Comparison of ENCODE assay signal across 24 cellular contexts in genomic region chr9:131481441-131482342, GRCh38. TPM values are rescaled to one million over a fixed set of nuclear protein-coding genes. Genes with fewer than 3 reads are reported as not detected.
DNase-seq lines count a peak whose midpoint lies in the region; ATAC-seq, FAIRE-seq and TF ChIP-seq lines count a peak whose summit lies in the region.
"Had no signal": no experiment of that assay in that cellular context is flagged by ENCODE, and none has a peak within 500 bp of the region (broad histone marks: within the 10 kb centered on the region; RNA-seq: fewer than 3 reads in every experiment).

No MANE protein-coding gene starts in this region.

- H3K4me3 ChIP-seq in HepG2 (replicated peaks in 1 of 3; ENCODE audit: insufficient read depth in 1 of 3, low read depth in 2 of 3, low read length in 3 of 3): no peak overlapping the region
- H3K4me3 ChIP-seq in stomach smooth muscle (ENCODE audit: low read length in 2 of 2): no peak overlapping the region
- H3K4me3 ChIP-seq: A549, PC-9, tibial nerve had no signal

- H3K4me2 ChIP-seq in HepG2 (ENCODE audit: low read depth, low read length): no peak overlapping the region
- H3K4me2 ChIP-seq: A549, PC-9 had no signal

- peaks cover 5 to 9% of the 10 kb centered on the region in 2 donors for H3K36me3 Mint-ChIP-seq in activated naive CD4-positive, alpha-beta T cell treated with anti-CD3 and anti-CD28 coated beads, Interleukin-2, amount 50 U/mL, for 72 hours
- peaks cover 42% of the 10 kb centered on the region for H3K36me3 Mint-ChIP-seq in activated naive CD4-positive, alpha-beta T cell treated with anti-CD3 and anti-CD28 coated beads for 36 hours (ENCODE audit: low read depth)

- intact Hi-C loops in activated naive CD4-positive, alpha-beta T cell treated with anti-CD3 and anti-CD28 coated beads for 36 hours (cut with micrococcal nuclease): no loop called here
- intact Hi-C loops in HepG2 (cut with micrococcal nuclease; ENCODE audit: unreplicated experiment): no loop called here

- POLR2A ChIA-PET in HepG2 (lab: Yijun Ruan, JAX): no interaction called here

- no peak for TF ChIP-seq RAD21 in HepG2 (CRISPR knock-in tag; IDR thresholded peaks at IDR 0.05)

- in situ Hi-C loops in HepG2 (cut with HindIII; ENCODE audit: extremely low pct_ligation_motif_present, low pct_unique_long_range_greater_than_20kb): no loop called here

- no peak overlapping the region for H2AFZ ChIP-seq in HepG2 (ENCODE audit: low read length)
- H2AFZ ChIP-seq: PC-9 had no signal

- peak overlapping the region; percentile 48 to 82 for H3K27ac Mint-ChIP-seq in activated naive CD4-positive, alpha-beta T cell treated with anti-CD3 and anti-CD28 coated beads, Interleukin-2, amount 50 U/mL, for 72 hours
- H3K27ac Mint-ChIP-seq in activated naive CD4-positive, alpha-beta T cell treated with anti-CD3 and anti-CD28 coated beads for 36 hours: no peak overlapping the region
- H3K27ac Mint-ChIP-seq: memory B cell had no signal

- TF ChIP-seq EP300 in HepG2 (IDR thresholded peaks at IDR 0.05; ENCODE audit: low read depth in 2 of 2, low read length in 2 of 2) (no peak), HepG2 (CRISPR knock-in tag; IDR thresholded peaks at IDR 0.05; ENCODE audit: borderline replicate concordance) (no peak)

- no peaks in the 10 kb centered on the region for H3K27me3 ChIP-seq in HepG2 (ENCODE audit: control insufficient read depth in 1 of 2, insufficient read depth in 2 of 2, low read length in 2 of 2)
- no peaks in the 10 kb centered on the region for H3K27me3 ChIP-seq in stomach smooth muscle (ENCODE audit: control insufficient read depth in 1 of 2, insufficient read depth in 2 of 2, low read length in 2 of 2)
- H3K27me3 ChIP-seq: foreskin keratinocyte, tibial nerve had no signal

- WGBS in HepG2 (ENCODE audit: low lambda C conversion rate): 97% methylated on average over 16 of the region's 19 CpGs

- TF ChIP-seq POLR2A in HepG2 (IDR thresholded peaks at IDR 0.05; ENCODE audit: insufficient read depth in 1 of 2, low read depth in 2 of 2, low read length in 2 of 2): no peak; a peak in 1 of 4 replicates

- H3K4me3 Mint-ChIP-seq in activated naive CD4-positive, alpha-beta T cell treated with anti-CD3 and anti-CD28 coated beads for 36 hours: no peak overlapping the region
- H3K4me3 Mint-ChIP-seq: CD4-positive, alpha-beta memory T cell; immature natural killer cell; memory B cell had no signal

- no peak for FAIRE-seq in HepG2 (lab: Jason Lieb, UNC)
- FAIRE-seq: A549, bronchial epithelial cell, HTR-8/SVneo had no signal

- H3K36me3 ChIP-seq in HepG2 (replicated peaks in 1 of 2; ENCODE audit: control insufficient read depth in 1 of 2, insufficient read depth in 2 of 2, low read length in 2 of 2) (peaks cover 67 to 95% of the 10 kb centered on the region in 2 experiments), stomach smooth muscle (ENCODE audit: control insufficient read depth in 2 of 2, insufficient read depth in 2 of 2, low read length in 2 of 2) (peaks cover 73 to 86% of the 10 kb centered on the region in 2 donors)

- H3K27me3 Mint-ChIP-seq in activated naive CD4-positive, alpha-beta T cell treated with anti-CD3 and anti-CD28 coated beads for 36 hours (ENCODE audit: low read depth): no peaks in the 10 kb centered on the region
- H3K27me3 Mint-ChIP-seq: CD4-positive, alpha-beta memory T cell; memory B cell had no signal

- H3K4me1 Mint-ChIP-seq in activated naive CD4-positive, alpha-beta T cell treated with anti-CD3 and anti-CD28 coated beads for 36 hours (ENCODE audit: low read depth): peaks cover 7% of the 10 kb centered on the region

- CTCF ChIA-PET in activated naive CD4-positive, alpha-beta T cell treated with anti-CD3 and anti-CD28 coated beads for 36 hours (lab: Charles Lee): interaction anchor here (1.4 kb wide), 1 partner anchor 18 kb away, joined by 6 read pairs; no protein-coding TSS in a partner anchor
- CTCF ChIA-PET in HepG2 (lab: Yijun Ruan, JAX; ENCODE audit: low intra/inter-chr PET ratio, low total read pairs): no interaction called here

- TF ChIP-seq CTCF in HepG2 (CRISPR knock-in tag; IDR thresholded peaks at IDR 0.05): no peak

- H4K20me1 ChIP-seq in HepG2 (ENCODE audit: insufficient read depth, low read length): peaks cover 11% of the 10 kb centered on the region; the same call in 1 of the 2 replicates

- H3K9me3 ChIP-seq in HepG2 (ENCODE audit: low read length): no peaks in the 10 kb centered on the region
- H3K9me3 ChIP-seq in stomach smooth muscle (ENCODE audit: control insufficient read depth in 2 of 2, low read length in 2 of 2): no peaks in the 10 kb centered on the region
- H3K9me3 ChIP-seq: A549, tibial nerve had no signal

- no peak overlapping the region for H3K9ac ChIP-seq in HepG2 (ENCODE audit: insufficient read depth, low read depth, low read length)
- no peak overlapping the region for H3K9ac ChIP-seq in stomach smooth muscle (ENCODE audit: low read length in 2 of 2)

- H3K4me1 ChIP-seq in HepG2 (ENCODE audit: insufficient read depth, low read length): no peaks in the 10 kb centered on the region
- peaks cover 21% of the 10 kb centered on the region for H3K4me1 ChIP-seq in stomach smooth muscle (ENCODE audit: control insufficient read depth, insufficient read depth, low read length)
- H3K4me1 ChIP-seq: A549, foreskin keratinocyte, tibial nerve had no signal

- no TSS peak for BruUV-seq in HepG2 (replicated peaks; lab: Mats Ljungman, UMichigan)

- H3K27ac ChIP-seq in cingulate gyrus (ENCODE audit: low read depth, low read length): peak overlapping the region; percentile 47
- no peak overlapping the region for H3K27ac ChIP-seq in HepG2 (ENCODE audit: extremely low read length, insufficient read depth, low read length)
- H3K27ac ChIP-seq in stomach smooth muscle (ENCODE audit: low read length): peak overlapping the region; percentile 90
- H3K27ac ChIP-seq: A549, foreskin keratinocyte, PC-9, tibial nerve, WERI-Rb-1 had no signal

- no peak for ATAC-seq in activated naive CD4-positive, alpha-beta T cell treated with anti-CD3 and anti-CD28 coated beads, Interleukin-2, amount 50 U/mL, for 72 hours
- no peak for ATAC-seq in HepG2
- ATAC-seq in GM19463 (IDR thresholded peaks at IDR 0.05; ENCODE audit: unreplicated experiment): no peak
- no peak for ATAC-seq in GM21717 (IDR thresholded peaks at IDR 0.05; ENCODE audit: unreplicated experiment)
- ATAC-seq: A549, foreskin keratinocyte had no signal

- DNase-seq in activated naive CD4-positive, alpha-beta T cell treated with anti-CD3 and anti-CD28 coated beads, Interleukin-2, amount 50 U/mL, for 72 hours (ENCODE audit: low spot score in 2 of 2): no peak
- DNase-seq in activated naive CD4-positive, alpha-beta T cell treated with anti-CD3 and anti-CD28 coated beads for 36 hours: no peak
- no peak for DNase-seq in HepG2 (ENCODE audit: low spot score)
- DNase-seq in activated CD8-positive, alpha-beta memory T cell treated with anti-CD3 and anti-CD28 coated beads, Interleukin-2, amount 50 U/mL, for 4 hours: no peak
- DNase-seq: activated CD8-positive, alpha-beta memory T cell treated with anti-CD3 and anti-CD28 coated beads for 24 hours; CD4-positive, alpha-beta memory T cell; effector memory CD4-positive, alpha-beta T cell; foreskin keratinocyte; HCEC 1CT; immature natural killer cell; NCI-H1930; NCI-H526 treated with DMSO at 0.1 percent for 48 hours; PC-9; stimulated activated CD4-positive, alpha-beta T cell treated with anti-CD3 and anti-CD28 coated beads, Interleukin-4, amount 100 ng/mL, for 4 hours; WERI-Rb-1 had no signal

- H3K79me2 ChIP-seq in HepG2 (ENCODE audit: insufficient read depth, low read length): no peaks in the 10 kb centered on the region

- no peaks in the 10 kb centered on the region for H3K9me3 Mint-ChIP-seq in activated naive CD4-positive, alpha-beta T cell treated with anti-CD3 and anti-CD28 coated beads, Interleukin-2, amount 50 U/mL, for 72 hours
- no peaks in the 10 kb centered on the region for H3K9me3 Mint-ChIP-seq in activated naive CD4-positive, alpha-beta T cell treated with anti-CD3 and anti-CD28 coated beads for 36 hours
- H3K9me3 Mint-ChIP-seq: immature natural killer cell, memory B cell had no signal

RNA-seq across cellular contexts. Expression of gene POMT1, which starts 21.0 kb away (rescaled TPM):
- total RNA-seq in activated naive CD4-positive, alpha-beta T cell treated with anti-CD3 and anti-CD28 coated beads, Interleukin-2, amount 50 U/mL, for 72 hours: 10 to 100 TPM; 49.6 to 73.4 TPM
- 10 to 100 TPM; 28.7 to 33.8 TPM for total RNA-seq in activated naive CD4-positive, alpha-beta T cell treated with anti-CD3 and anti-CD28 coated beads for 36 hours
- total RNA-seq in HepG2 (2016; rRNA removed; fragmentation: Illumina TruSeq; extraction: Trizol): 6.3 and 21.6 TPM in 2 replicates
- 5.0 and 6.5 TPM in 2 replicates for total RNA-seq in HepG2 (2016; cell fraction: cytosol; rRNA removed; fragmentation: Illumina TruSeq; extraction: Trizol; ENCODE audit: low read depth)
- 5.8 and 22.8 TPM in 2 replicates for total RNA-seq in HepG2 (2016; cell fraction: insoluble cytoplasmic fraction; rRNA removed; fragmentation: Illumina TruSeq; extraction: Trizol)
- total RNA-seq in HepG2 (2016; cell fraction: membrane; rRNA removed; fragmentation: Illumina TruSeq; extraction: Trizol): 5.6 and 5.9 TPM in 2 replicates
- 28.2 and 33.1 TPM in 2 replicates for total RNA-seq in HepG2 (2016; cell fraction: nucleus; rRNA removed; fragmentation: Illumina TruSeq; extraction: Trizol)
- 22.7 and 27.1 TPM in 2 replicates for polyA plus RNA-seq in HepG2 (2011; rRNA removed)
- polyA plus RNA-seq in HepG2 (2011; cell fraction: cytosol; rRNA removed): 9.8 and 11.4 TPM in 2 replicates
- 211 and 287 TPM in 2 replicates for polyA plus RNA-seq in HepG2 (2011; cell fraction: nucleus; rRNA removed)
- 17.9 and 24.4 TPM in 2 replicates for polyA plus RNA-seq in HepG2 (2012)
- polyA plus RNA-seq in HepG2 (2016; cell fraction: cytosol; fragmentation: Illumina TruSeq; extraction: Trizol; ENCODE audit: low read depth): 1.9 and 2.4 TPM in 2 replicates
- polyA plus RNA-seq in HepG2 (2016; cell fraction: insoluble cytoplasmic fraction; fragmentation: Illumina TruSeq; extraction: Trizol; ENCODE audit: low read depth): 5.5 and 6.3 TPM in 2 replicates
- polyA plus RNA-seq in HepG2 (2016; cell fraction: membrane; fragmentation: Illumina TruSeq; extraction: Trizol; ENCODE audit: low read depth): 2.9 and 3.8 TPM in 2 replicates
- 70.0 and 76.8 TPM in 2 replicates for polyA plus RNA-seq in HepG2 (2016; cell fraction: nucleus; fragmentation: Illumina TruSeq; extraction: Trizol; ENCODE audit: insufficient read depth, low read depth)
- 18.6 and 32.0 TPM in 2 replicates for polyA minus RNA-seq in HepG2 (2011; rRNA and poly(A)+ RNA removed; ENCODE audit: low replicate concordance)
- polyA minus RNA-seq in HepG2 (2011; cell fraction: cytosol; rRNA and poly(A)+ RNA removed): 4.6 and 4.7 TPM in 2 replicates
- 15.3 and 23.9 TPM in 2 replicates for polyA minus RNA-seq in HepG2 (2011; cell fraction: nucleus; rRNA and poly(A)+ RNA removed)

RNA-seq across cellular contexts. Expression of gene UCK1, which starts 49.4 kb away (rescaled TPM):
- 10 to 100 TPM; 21.4 to 33.7 TPM for total RNA-seq in activated naive CD4-positive, alpha-beta T cell treated with anti-CD3 and anti-CD28 coated beads, Interleukin-2, amount 50 U/mL, for 72 hours
- 10 to 100 TPM; 18.7 to 21.7 TPM for total RNA-seq in activated naive CD4-positive, alpha-beta T cell treated with anti-CD3 and anti-CD28 coated beads for 36 hours
- 24.1 and 25.3 TPM in 2 replicates for total RNA-seq in HepG2 (2016; rRNA removed; fragmentation: Illumina TruSeq; extraction: Trizol)
- 15.3 and 19.7 TPM in 2 replicates for total RNA-seq in HepG2 (2016; cell fraction: cytosol; rRNA removed; fragmentation: Illumina TruSeq; extraction: Trizol; ENCODE audit: low read depth)
- 23.3 and 24.1 TPM in 2 replicates for total RNA-seq in HepG2 (2016; cell fraction: insoluble cytoplasmic fraction; rRNA removed; fragmentation: Illumina TruSeq; extraction: Trizol)
- total RNA-seq in HepG2 (2016; cell fraction: membrane; rRNA removed; fragmentation: Illumina TruSeq; extraction: Trizol): 33.2 and 36.4 TPM in 2 replicates
- 15.4 and 16.5 TPM in 2 replicates for total RNA-seq in HepG2 (2016; cell fraction: nucleus; rRNA removed; fragmentation: Illumina TruSeq; extraction: Trizol)
- polyA plus RNA-seq in HepG2 (2011; rRNA removed): 11.0 and 15.3 TPM in 2 replicates
- 14.5 and 15.9 TPM in 2 replicates for polyA plus RNA-seq in HepG2 (2011; cell fraction: cytosol; rRNA removed)
- 23.4 and 24.9 TPM in 2 replicates for polyA plus RNA-seq in HepG2 (2011; cell fraction: nucleus; rRNA removed)
- polyA plus RNA-seq in HepG2 (2012): 12.9 and 14.6 TPM in 2 replicates
- 19.2 and 25.0 TPM in 2 replicates for polyA plus RNA-seq in HepG2 (2016; cell fraction: cytosol; fragmentation: Illumina TruSeq; extraction: Trizol; ENCODE audit: low read depth)
- 27.5 and 27.7 TPM in 2 replicates for polyA plus RNA-seq in HepG2 (2016; cell fraction: insoluble cytoplasmic fraction; fragmentation: Illumina TruSeq; extraction: Trizol; ENCODE audit: low read depth)
- 32.5 and 35.5 TPM in 2 replicates for polyA plus RNA-seq in HepG2 (2016; cell fraction: membrane; fragmentation: Illumina TruSeq; extraction: Trizol; ENCODE audit: low read depth)
- 32.5 and 35.4 TPM in 2 replicates for polyA plus RNA-seq in HepG2 (2016; cell fraction: nucleus; fragmentation: Illumina TruSeq; extraction: Trizol; ENCODE audit: insufficient read depth, low read depth)
- 11.4 and 48.7 TPM in 2 replicates for polyA minus RNA-seq in HepG2 (2011; rRNA and poly(A)+ RNA removed; ENCODE audit: low replicate concordance)
- polyA minus RNA-seq in HepG2 (2011; cell fraction: cytosol; rRNA and poly(A)+ RNA removed): 6.5 and 6.8 TPM in 2 replicates
- 8.3 and 8.5 TPM in 2 replicates for polyA minus RNA-seq in HepG2 (2011; cell fraction: nucleus; rRNA and poly(A)+ RNA removed)
